ENCODE assay signal across 1 cellular context in genomic region chr13:113603116-113603710, GRCh38.
TF ChIP-seq lines count a peak whose summit lies in the region.

No MANE protein-coding gene starts in this region.

TF ChIP-seq in WTC11, 78 proteins besides CTCF, POLR2A, EP300 and RAD21 (continued from another document):
- TF ChIP-seq PREB (CRISPR knock-in tag; IDR thresholded peaks at IDR 0.05; ENCODE audit: borderline replicate concordance) (no peak), NR2C2 (CRISPR knock-in tag; IDR thresholded peaks at IDR 0.05) (no peak), ZNF263 (CRISPR knock-in tag; IDR thresholded peaks at IDR 0.05; ENCODE audit: low read depth) (no peak), ZNF671 (CRISPR knock-in tag; IDR thresholded peaks at IDR 0.05) (no peak), SMAD4 (CRISPR knock-in tag; IDR thresholded peaks at IDR 0.05) (no peak), SOX15 (CRISPR knock-in tag; IDR thresholded peaks at IDR 0.05) (no peak), ZNF425 (CRISPR knock-in tag; conservative IDR thresholded peaks at IDR 0.05) (no peak), ZNF232 (CRISPR knock-in tag; IDR thresholded peaks at IDR 0.05) (no peak), TEAD4 (CRISPR knock-in tag; IDR thresholded peaks at IDR 0.05) (no peak), ZBTB21 (CRISPR knock-in tag; IDR thresholded peaks at IDR 0.05; ENCODE audit: borderline replicate concordance) (no peak), IRF2 (CRISPR knock-in tag; IDR thresholded peaks at IDR 0.05; ENCODE audit: borderline replicate concordance, low read depth) (no peak)
- TF ChIP-seq, protein P1, sequence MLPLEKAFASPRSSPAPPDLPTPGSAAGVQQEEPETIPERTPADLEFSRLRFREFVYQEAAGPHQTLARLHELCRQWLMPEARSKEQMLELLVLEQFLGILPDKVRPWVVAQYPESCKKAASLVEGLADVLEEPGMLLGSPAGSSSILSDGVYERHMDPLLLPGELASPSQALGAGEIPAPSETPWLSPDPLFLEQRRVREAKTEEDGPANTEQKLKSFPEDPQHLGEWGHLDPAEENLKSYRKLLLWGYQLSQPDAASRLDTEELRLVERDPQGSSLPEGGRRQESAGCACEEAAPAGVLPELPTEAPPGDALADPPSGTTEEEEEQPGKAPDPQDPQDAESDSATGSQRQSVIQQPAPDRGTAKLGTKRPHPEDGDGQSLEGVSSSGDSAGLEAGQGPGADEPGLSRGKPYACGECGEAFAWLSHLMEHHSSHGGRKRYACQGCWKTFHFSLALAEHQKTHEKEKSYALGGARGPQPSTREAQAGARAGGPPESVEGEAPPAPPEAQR (CRISPR knock-in tag; IDR thresholded peaks at IDR 0.05): no peak
- TF ChIP-seq, protein P2, sequence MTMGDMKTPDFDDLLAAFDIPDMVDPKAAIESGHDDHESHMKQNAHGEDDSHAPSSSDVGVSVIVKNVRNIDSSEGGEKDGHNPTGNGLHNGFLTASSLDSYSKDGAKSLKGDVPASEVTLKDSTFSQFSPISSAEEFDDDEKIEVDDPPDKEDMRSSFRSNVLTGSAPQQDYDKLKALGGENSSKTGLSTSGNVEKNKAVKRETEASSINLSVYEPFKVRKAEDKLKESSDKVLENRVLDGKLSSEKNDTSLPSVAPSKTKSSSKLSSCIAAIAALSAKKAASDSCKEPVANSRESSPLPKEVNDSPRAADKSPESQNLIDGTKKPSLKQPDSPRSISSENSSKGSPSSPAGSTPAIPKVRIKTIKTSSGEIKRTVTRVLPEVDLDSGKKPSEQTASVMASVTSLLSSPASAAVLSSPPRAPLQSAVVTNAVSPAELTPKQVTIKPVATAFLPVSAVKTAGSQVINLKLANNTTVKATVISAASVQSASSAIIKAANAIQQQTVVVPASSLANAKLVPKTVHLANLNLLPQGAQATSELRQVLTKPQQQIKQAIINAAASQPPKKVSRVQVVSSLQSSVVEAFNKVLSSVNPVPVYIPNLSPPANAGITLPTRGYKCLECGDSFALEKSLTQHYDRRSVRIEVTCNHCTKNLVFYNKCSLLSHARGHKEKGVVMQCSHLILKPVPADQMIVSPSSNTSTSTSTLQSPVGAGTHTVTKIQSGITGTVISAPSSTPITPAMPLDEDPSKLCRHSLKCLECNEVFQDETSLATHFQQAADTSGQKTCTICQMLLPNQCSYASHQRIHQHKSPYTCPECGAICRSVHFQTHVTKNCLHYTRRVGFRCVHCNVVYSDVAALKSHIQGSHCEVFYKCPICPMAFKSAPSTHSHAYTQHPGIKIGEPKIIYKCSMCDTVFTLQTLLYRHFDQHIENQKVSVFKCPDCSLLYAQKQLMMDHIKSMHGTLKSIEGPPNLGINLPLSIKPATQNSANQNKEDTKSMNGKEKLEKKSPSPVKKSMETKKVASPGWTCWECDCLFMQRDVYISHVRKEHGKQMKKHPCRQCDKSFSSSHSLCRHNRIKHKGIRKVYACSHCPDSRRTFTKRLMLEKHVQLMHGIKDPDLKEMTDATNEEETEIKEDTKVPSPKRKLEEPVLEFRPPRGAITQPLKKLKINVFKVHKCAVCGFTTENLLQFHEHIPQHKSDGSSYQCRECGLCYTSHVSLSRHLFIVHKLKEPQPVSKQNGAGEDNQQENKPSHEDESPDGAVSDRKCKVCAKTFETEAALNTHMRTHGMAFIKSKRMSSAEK (CRISPR knock-in tag; IDR thresholded peaks at IDR 0.05; ENCODE audit: borderline replicate concordance): no peak
- TF ChIP-seq, protein P3, sequence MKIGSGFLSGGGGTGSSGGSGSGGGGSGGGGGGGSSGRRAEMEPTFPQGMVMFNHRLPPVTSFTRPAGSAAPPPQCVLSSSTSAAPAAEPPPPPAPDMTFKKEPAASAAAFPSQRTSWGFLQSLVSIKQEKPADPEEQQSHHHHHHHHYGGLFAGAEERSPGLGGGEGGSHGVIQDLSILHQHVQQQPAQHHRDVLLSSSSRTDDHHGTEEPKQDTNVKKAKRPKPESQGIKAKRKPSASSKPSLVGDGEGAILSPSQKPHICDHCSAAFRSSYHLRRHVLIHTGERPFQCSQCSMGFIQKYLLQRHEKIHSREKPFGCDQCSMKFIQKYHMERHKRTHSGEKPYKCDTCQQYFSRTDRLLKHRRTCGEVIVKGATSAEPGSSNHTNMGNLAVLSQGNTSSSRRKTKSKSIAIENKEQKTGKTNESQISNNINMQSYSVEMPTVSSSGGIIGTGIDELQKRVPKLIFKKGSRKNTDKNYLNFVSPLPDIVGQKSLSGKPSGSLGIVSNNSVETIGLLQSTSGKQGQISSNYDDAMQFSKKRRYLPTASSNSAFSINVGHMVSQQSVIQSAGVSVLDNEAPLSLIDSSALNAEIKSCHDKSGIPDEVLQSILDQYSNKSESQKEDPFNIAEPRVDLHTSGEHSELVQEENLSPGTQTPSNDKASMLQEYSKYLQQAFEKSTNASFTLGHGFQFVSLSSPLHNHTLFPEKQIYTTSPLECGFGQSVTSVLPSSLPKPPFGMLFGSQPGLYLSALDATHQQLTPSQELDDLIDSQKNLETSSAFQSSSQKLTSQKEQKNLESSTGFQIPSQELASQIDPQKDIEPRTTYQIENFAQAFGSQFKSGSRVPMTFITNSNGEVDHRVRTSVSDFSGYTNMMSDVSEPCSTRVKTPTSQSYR (CRISPR knock-in tag; IDR thresholded peaks at IDR 0.05): no peak
- TF ChIP-seq, protein P4, sequence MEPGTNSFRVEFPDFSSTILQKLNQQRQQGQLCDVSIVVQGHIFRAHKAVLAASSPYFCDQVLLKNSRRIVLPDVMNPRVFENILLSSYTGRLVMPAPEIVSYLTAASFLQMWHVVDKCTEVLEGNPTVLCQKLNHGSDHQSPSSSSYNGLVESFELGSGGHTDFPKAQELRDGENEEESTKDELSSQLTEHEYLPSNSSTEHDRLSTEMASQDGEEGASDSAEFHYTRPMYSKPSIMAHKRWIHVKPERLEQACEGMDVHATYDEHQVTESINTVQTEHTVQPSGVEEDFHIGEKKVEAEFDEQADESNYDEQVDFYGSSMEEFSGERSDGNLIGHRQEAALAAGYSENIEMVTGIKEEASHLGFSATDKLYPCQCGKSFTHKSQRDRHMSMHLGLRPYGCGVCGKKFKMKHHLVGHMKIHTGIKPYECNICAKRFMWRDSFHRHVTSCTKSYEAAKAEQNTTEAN (CRISPR knock-in tag; IDR thresholded peaks at IDR 0.05): no peak
